In the genomic region with DNA sequence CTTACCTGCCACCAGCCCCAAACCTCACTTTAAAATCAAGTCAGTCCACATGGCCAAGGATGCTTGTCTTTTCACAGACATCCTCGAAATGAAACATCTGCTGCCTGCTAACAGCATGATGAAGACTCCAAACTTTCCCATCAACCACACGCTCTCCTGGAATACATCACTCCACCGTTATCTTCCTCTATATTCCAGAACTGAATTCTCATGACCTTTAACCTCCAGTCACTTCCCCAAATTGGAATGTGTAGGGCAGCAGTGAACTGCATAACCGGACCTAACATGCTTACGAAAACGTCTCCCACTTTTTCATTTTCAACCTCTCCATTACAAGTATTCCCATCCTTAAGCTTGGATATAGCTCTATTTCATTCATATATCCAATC, we compare ENCODE assay signal across 9 cellular contexts. TPM values are rescaled to one million over a fixed set of nuclear protein-coding genes. Genes with fewer than 3 reads are reported as not detected.
A peak's percentile ranks its signal among the peaks of the same experiment; 100 is the strongest.
DNase-seq lines count a peak whose midpoint lies in the region; ATAC-seq and TF ChIP-seq lines count a peak whose summit lies in the region.
"Had no signal": no experiment of that assay in that cellular context is flagged by ENCODE, and none has a peak within 500 bp of the region (broad histone marks: within the 10 kb centered on the region; RNA-seq: fewer than 3 reads in every experiment).

No MANE protein-coding gene starts in this region.

- no peaks in the 10 kb centered on the region for H3K4me1 ChIP-seq in effector memory CD4-positive, alpha-beta T cell (ENCODE audit: control insufficient read depth, insufficient read depth, low read length, poor library complexity, severe bottlenecking)
- H3K4me1 ChIP-seq in ovary (ENCODE audit: insufficient read depth): no peaks in the 10 kb centered on the region

- no peak overlapping the region for H3K27ac ChIP-seq in effector memory CD4-positive, alpha-beta T cell (ENCODE audit: insufficient read depth, low read length, poor library complexity, severe bottlenecking)
- no peak overlapping the region for H3K27ac ChIP-seq in ovary

- no peak for ATAC-seq in HG02759 (IDR thresholded peaks at IDR 0.05; ENCODE audit: unreplicated experiment)

- H3K9me3 ChIP-seq in effector memory CD4-positive, alpha-beta T cell (ENCODE audit: control insufficient read depth, low read length): no peaks in the 10 kb centered on the region
- H3K9me3 ChIP-seq in ovary: no peaks in the 10 kb centered on the region

- no peak for TF ChIP-seq CTCF in ovary (IDR thresholded peaks at IDR 0.05)

- peak overlapping the region; percentile 46 for H3K4me3 ChIP-seq in effector memory CD4-positive, alpha-beta T cell (ENCODE audit: insufficient read depth, low read depth, low read length, poor library complexity, severe bottlenecking)
- peak overlapping the region; percentile 38 for H3K4me3 ChIP-seq in ovary

- no peaks in the 10 kb centered on the region for H3K27me3 ChIP-seq in effector memory CD4-positive, alpha-beta T cell (replicated peaks; ENCODE audit: control insufficient read depth, insufficient read depth, low read length, poor library complexity, severe bottlenecking)
- no peaks in the 10 kb centered on the region for H3K27me3 ChIP-seq in ovary

- no peak for TF ChIP-seq EP300 in ovary (IDR thresholded peaks at IDR 0.05)

- intact Hi-C loops in ovary (cut with DNase I): loop anchor here in 1 of 4 donors (10.0 kb wide), 1 partner anchor 61 kb away; no protein-coding TSS in a partner anchor

- DNase-seq in EH (ENCODE audit: low read depth): peak; percentile 35
- DNase-seq in NCI-H69 (lab: John Stamatoyannopoulos, UW): peak; percentile 10
- DNase-seq in effector memory CD4-positive, alpha-beta T cell: no peak
- DNase-seq in ovary: no peak
- DNase-seq in NCI-H226: no peak
- DNase-seq in iPS-NIHi11 (ENCODE audit: low spot score): no peak
- no peak for DNase-seq in HPDE6-E6E7 (ENCODE audit: extremely low spot score)
- DNase-seq: SHP77 treated with DMSO at 0.1 percent for 48 hours had no signal

- WGBS in ovary, 3 donors: 42 to 54% (median 43%) methylated on average over 6 of the region's 6 CpGs

- no peak for TF ChIP-seq POLR2A in ovary (IDR thresholded peaks at IDR 0.05)

- H3K36me3 ChIP-seq in effector memory CD4-positive, alpha-beta T cell (ENCODE audit: control insufficient read depth, insufficient read depth, low read length): no peaks in the 10 kb centered on the region
- H3K36me3 ChIP-seq in ovary: no peaks in the 10 kb centered on the region

RNA-seq across cellular contexts. Expression of a gene that starts 30.7 kb away (rescaled TPM):
- 10 to 100 TPM in 1 of 7 donors, 1 to 10 TPM in 6; 2.9 to 11.3 (median 8.2) TPM for total RNA-seq in ovary
- polyA plus RNA-seq in ovary: 1 to 10 TPM; 3.5 to 7.8 TPM

RNA-seq across cellular contexts. Expression of a gene that starts 47.3 kb away (rescaled TPM):
- total RNA-seq in ovary: 10 to 100 TPM; 24.9 to 76.9 (median 66.4) TPM
- polyA plus RNA-seq in ovary: 10 to 100 TPM; 34.8 to 56.5 TPM

Comparison
In these comparisons a context has a peak if more than half of its experiments do, and no peak if none do; other contexts are left out.
1. DNase-seq: peak in EH (single experiment) and NCI-H69 (single experiment); none in effector memory CD4-positive, alpha-beta T cell (0 of 3), ovary (0 of 5), NCI-H226 (single experiment), iPS-NIHi11 (single experiment) and HPDE6-E6E7 (single experiment).